8 cellular contexts compared by ENCODE assay signal in genomic region chr9:124754289-124754688, GRCh38. TPM values are rescaled to one million over a fixed set of nuclear protein-coding genes. Genes with fewer than 3 reads are reported as not detected.
DNase-seq lines count a peak whose midpoint lies in the region; ATAC-seq, FAIRE-seq and TF ChIP-seq lines count a peak whose summit lies in the region.

No MANE protein-coding gene starts in this region.

- ATAC-seq in HG03432 (IDR thresholded peaks at IDR 0.05; ENCODE audit: unreplicated experiment), result no peak

- intact Hi-C loops in kidney (cut with DNase I), result no loop called here

- H3K27me3 ChIP-seq in WERI-Rb-1 (ENCODE audit: insufficient read depth, low read depth, severe bottlenecking), result no peaks in the 10 kb centered on the region

- FAIRE-seq in kidney (lab: Jason Lieb, UNC), result peak; percentile 17

- TF ChIP-seq CTCF in HEK293 (tag by site-specific recombination; IDR thresholded peaks at IDR 0.05) (no peak), WERI-Rb-1 (IDR thresholded peaks at IDR 0.05; ENCODE audit: low read depth, low read length) (peak; percentile 41; the same call in 1 of the 2 replicates), kidney (IDR thresholded peaks at IDR 0.05; ENCODE audit: borderline replicate concordance, extremely low read depth, insufficient read depth) (no peak)

- H3K27ac ChIP-seq in HEK293 (ENCODE audit: extremely low read depth, low read depth, low read length) (no peak overlapping the region), WERI-Rb-1 (no peak overlapping the region), kidney (ENCODE audit: low read depth in 2 of 2, low read length in 2 of 2) (no peak overlapping the region), caudate nucleus (ENCODE audit: low read depth, low read length) (no peak overlapping the region)

- H3K4me3 ChIP-seq in HEK293 (ENCODE audit: low read depth, low read length) (no peak overlapping the region), WERI-Rb-1 (ENCODE audit: low read depth, low read length) (no peak overlapping the region), kidney (ENCODE audit: low read length in 2 of 2) (no peak overlapping the region)

- H3K9ac ChIP-seq in kidney (ENCODE audit: low read length in 2 of 2), result no peak overlapping the region

- no peaks in the 10 kb centered on the region for H3K36me3 ChIP-seq in HEK293 (ENCODE audit: control insufficient read depth in 2 of 2, insufficient read depth in 1 of 2, low read length in 2 of 2)
- no peaks in the 10 kb centered on the region; the same call in 1 of the 2 replicates for H3K36me3 ChIP-seq in WERI-Rb-1
- no peaks in the 10 kb centered on the region for H3K36me3 ChIP-seq in kidney (ENCODE audit: control insufficient read depth in 1 of 2, insufficient read depth in 2 of 2, low read length in 2 of 2)

- H3K9me3 ChIP-seq in HEK293 (ENCODE audit: control insufficient read depth, insufficient read depth, low read depth, low read length), result no peaks in the 10 kb centered on the region
- no peaks in the 10 kb centered on the region for H3K9me3 ChIP-seq in WERI-Rb-1 (ENCODE audit: severe bottlenecking)
- H3K9me3 ChIP-seq in kidney (ENCODE audit: control insufficient read depth in 1 of 2, low read length in 2 of 2), result no peaks in the 10 kb centered on the region

- CTCF ChIA-PET in HEK293 (lab: Yijun Ruan, JAX), result interaction anchor here (0.7 to 4.6 kb wide), 7 partner anchors 15 to 203 kb away, joined by 3 to 22 read pairs (median 4); no protein-coding TSS in a partner anchor

- peak; percentile 12 to 25 for DNase-seq in AML-193 (lab: John Stamatoyannopoulos, UW)
- DNase-seq in WERI-Rb-1, result no peak
- no peak for DNase-seq in kidney
- no peak for DNase-seq in DMS153 (lab: John Stamatoyannopoulos, UW)
- DNase-seq in NCI-H187 treated with DMSO at 0.1 percent for 48 hours (lab: John Stamatoyannopoulos, UW), result no peak
- no peak for DNase-seq in caudate nucleus (lab: John Stamatoyannopoulos, UW)

- POLR2A ChIA-PET in HEK293 (lab: Yijun Ruan, JAX), result interaction anchor here (0.5 kb wide), 1 partner anchor 843 kb away, joined by 4 read pairs; no protein-coding TSS in a partner anchor

- peaks cover 34% of the 10 kb centered on the region for H3K4me1 ChIP-seq in HEK293 (ENCODE audit: control insufficient read depth, insufficient read depth, low read length)
- peaks cover 0 to 6% of the 10 kb centered on the region in 2 donors for H3K4me1 ChIP-seq in kidney (ENCODE audit: control insufficient read depth in 1 of 2, insufficient read depth in 1 of 2, low read depth in 1 of 2, low read length in 2 of 2)

TF ChIP-seq in HEK293, 187 proteins besides CTCF, POLR2A, EP300 and RAD21:
- TF ChIP-seq ZNF302 (tag by site-specific recombination; IDR thresholded peaks at IDR 0.05; ENCODE audit: low read depth) (no peak), PRDM6 (tag by site-specific recombination; IDR thresholded peaks at IDR 0.05) (peak; percentile 50; the same call in 1 of the 2 replicates), ZNF280C (tag by site-specific recombination; IDR thresholded peaks at IDR 0.05) (no peak), ZNF654 (tag by site-specific recombination; IDR thresholded peaks at IDR 0.05; ENCODE audit: low read depth) (peak; percentile 61), ZNF239 (tag by site-specific recombination; IDR thresholded peaks at IDR 0.05) (no peak), ZNF2 (tag by site-specific recombination; IDR thresholded peaks at IDR 0.05) (peak; percentile 60; the same call in 1 of the 2 replicates), PRDM1 (tag by site-specific recombination; IDR thresholded peaks at IDR 0.05) (0 out of 2 replicates have a peak, but pooled peaks have one; percentile 16)
TF ChIP-seq in HEK293: peak in this region for 4.

RNA-seq across cellular contexts. Expression of gene NR6A1, which starts 16.8 kb away (rescaled TPM):
- 3.5 TPM for total RNA-seq in kidney
- 1.2 TPM for polyA plus RNA-seq in kidney (ENCODE audit: insufficient read depth, low read depth, low replicate concordance)

RNA-seq across cellular contexts. Expression of gene OLFML2A, which starts 22.6 kb away (rescaled TPM):
- 12.2 TPM for total RNA-seq in kidney
- 5.1 TPM for polyA plus RNA-seq in kidney (ENCODE audit: insufficient read depth, low read depth, low replicate concordance)

Comparison
In these comparisons a context has a peak if more than half of its experiments do, and no peak if none do; other contexts are left out.
1. DNase-seq: peak in AML-193 (2 of 2); none in WERI-Rb-1 (single experiment), kidney (single experiment), DMS153 (single experiment), NCI-H187 treated with DMSO at 0.1 percent for 48 hours (single experiment) and caudate nucleus (0 of 61).